In genomic region chr12:112182499-112182898, GRCh38 we compare ENCODE assay signal across 10 cellular contexts. TPM values are rescaled to one million over a fixed set of nuclear protein-coding genes. Genes with fewer than 3 reads are reported as not detected.
DNase-seq lines count a peak whose midpoint lies in the region; ATAC-seq and TF ChIP-seq lines count a peak whose summit lies in the region.
"Had no signal": no experiment of that assay in that cellular context is flagged by ENCODE, and none has a peak within 500 bp of the region (broad histone marks: within the 10 kb centered on the region; RNA-seq: fewer than 3 reads in every experiment).

No MANE protein-coding gene starts in this region.

- no peak overlapping the region; the same call in 1 of the 2 replicates for H3K23ac ChIP-seq in IMR-90 (ENCODE audit: low read depth, low read length)

- peaks cover 18% of the 10 kb centered on the region for H3K36me3 Mint-ChIP-seq in activated naive CD8-positive, alpha-beta T cell treated with anti-CD3 and anti-CD28 coated beads, Interleukin-2, amount 50 U/mL, for 24 hours (ENCODE audit: low read depth)

- H3K9me3 Mint-ChIP-seq in activated naive CD8-positive, alpha-beta T cell treated with anti-CD3 and anti-CD28 coated beads, Interleukin-2, amount 50 U/mL, for 24 hours: no peaks in the 10 kb centered on the region

- no peak for TF ChIP-seq RAD21 in IMR-90 (IDR thresholded peaks at IDR 0.05; ENCODE audit: low read length)

- peak; percentile 53 for ATAC-seq in IMR-90 (ENCODE audit: low read depth)
- ATAC-seq in activated naive CD8-positive, alpha-beta T cell treated with anti-CD3 and anti-CD28 coated beads, Interleukin-2, amount 50 U/mL, for 24 hours: peak; percentile 39
- ATAC-seq in HG03460 (IDR thresholded peaks at IDR 0.05; ENCODE audit: unreplicated experiment): no peak
- ATAC-seq in GM18873 (IDR thresholded peaks at IDR 0.05; ENCODE audit: low FRiP score, unreplicated experiment): no peak

- peaks cover 25% of the 10 kb centered on the region for H3K4me1 Mint-ChIP-seq in activated naive CD8-positive, alpha-beta T cell treated with anti-CD3 and anti-CD28 coated beads, Interleukin-2, amount 50 U/mL, for 24 hours

- no peak overlapping the region for H2AK9ac ChIP-seq in IMR-90 (replicated peaks; ENCODE audit: low read depth, low read length, poor library complexity)

- DNase-seq in IMR-90 (peak; percentile 63), hippocampal formation (lab: John Stamatoyannopoulos, UW) (peak; percentile 95 to 98), smooth muscle cell (lab: John Stamatoyannopoulos, UW; ENCODE audit: unreplicated experiment) (no peak), Peyer's patch (no peak)
- DNase-seq in activated naive CD8-positive, alpha-beta T cell treated with anti-CD3 and anti-CD28 coated beads, Interleukin-2, amount 50 U/mL, for 24 hours: peak; percentile 14
- DNase-seq: amniotic stem cell, NCI-H1048 had no signal

- peak overlapping the region; percentile 29 for H2BK5ac ChIP-seq in IMR-90 (ENCODE audit: low read depth, low read length, poor library complexity, severe bottlenecking)

- peak overlapping the region; percentile 55; the same call in 1 of the 2 replicates for H3K27ac ChIP-seq in IMR-90 (ENCODE audit: insufficient read depth, low read length)
- peak overlapping the region; percentile 60 for H3K27ac ChIP-seq in smooth muscle cell (ENCODE audit: low read depth)
- H3K27ac ChIP-seq in Peyer's patch: no peak overlapping the region
- H3K27ac ChIP-seq: parathyroid adenoma had no signal

- H4K5ac ChIP-seq in IMR-90 (ENCODE audit: low read depth, low read length): no peak overlapping the region

- TF ChIP-seq POLR2A in IMR-90 (IDR thresholded peaks at IDR 0.05; ENCODE audit: low read depth, low read length) (no peak), Peyer's patch (IDR thresholded peaks at IDR 0.05) (no peak)

- CTCF ChIA-PET in IMR-90 (lab: Yijun Ruan, JAX): interaction anchor here (1.1 kb wide), 1 partner anchor 10 kb away, joined by 3 read pairs; no protein-coding TSS in a partner anchor

- H3K4me2 ChIP-seq in IMR-90 (ENCODE audit: low read depth, low read length) (peak overlapping the region; percentile 31; the same call in 1 of the 2 replicates), smooth muscle cell (peak overlapping the region; percentile 51)

- H3K27me3 ChIP-seq in IMR-90 (ENCODE audit: control insufficient read depth, insufficient read depth, low read length): no peaks in the 10 kb centered on the region
- no peaks in the 10 kb centered on the region for H3K27me3 ChIP-seq in smooth muscle cell (ENCODE audit: low read depth)
- no peaks in the 10 kb centered on the region for H3K27me3 ChIP-seq in Peyer's patch

- dilution Hi-C loops in IMR-90 (cut with HindIII; ENCODE audit: low sequenced_read_pairs, unreplicated experiment): no loop called here

- no peak overlapping the region for H3K4ac ChIP-seq in IMR-90 (ENCODE audit: low read depth, low read length)

- no TSS peak for BruUV-seq in IMR-90 (replicated peaks; lab: Mats Ljungman, UMichigan)

- H2BK120ac ChIP-seq in IMR-90 (ENCODE audit: low read depth, low read length): no peak overlapping the region

- no peak overlapping the region for H2AFZ ChIP-seq in IMR-90 (replicated peaks; ENCODE audit: low read length, poor library complexity)
- H2AFZ ChIP-seq in smooth muscle cell (ENCODE audit: low read depth): no peak overlapping the region
- H2AFZ ChIP-seq: parathyroid adenoma had no signal

- no peak overlapping the region for H3K4me3 ChIP-seq in IMR-90 (ENCODE audit: insufficient read depth, low read depth, low read length)
- H3K4me3 ChIP-seq in smooth muscle cell: no peak overlapping the region
- no peak overlapping the region for H3K4me3 ChIP-seq in Peyer's patch

- WGBS in IMR-90 (ENCODE audit: extremely low coverage in 2 of 2, insufficient read length in 1 of 2), 2 experiments: no CpG with 5 or more reads among the region's 7 CpGs
- 70% methylated on average over 7 of the region's 7 CpGs for WGBS in smooth muscle cell (ENCODE audit: low lambda C conversion rate)

- no peak overlapping the region for H3K18ac ChIP-seq in IMR-90 (ENCODE audit: low read depth, low read length)

- H3K9me1 ChIP-seq in IMR-90 (ENCODE audit: insufficient read depth, low read length): no peaks in the 10 kb centered on the region; the same call in 1 of the 2 replicates

- H2AK5ac ChIP-seq in IMR-90 (ENCODE audit: low read depth, low read length): no peak overlapping the region

- H2BK20ac ChIP-seq in IMR-90 (ENCODE audit: low read depth, low read length): no peak overlapping the region

- no peak overlapping the region for H3K56ac ChIP-seq in IMR-90 (ENCODE audit: extremely low read depth, insufficient read depth, low read length)

- H3K27me3 Mint-ChIP-seq in activated naive CD8-positive, alpha-beta T cell treated with anti-CD3 and anti-CD28 coated beads, Interleukin-2, amount 50 U/mL, for 24 hours: no peaks in the 10 kb centered on the region

- H4K20me1 ChIP-seq in IMR-90 (ENCODE audit: insufficient read depth, low read length) (peaks cover 8% of the 10 kb centered on the region; the same call in 1 of the 2 replicates), smooth muscle cell (ENCODE audit: low read depth) (peaks cover 6% of the 10 kb centered on the region)

- no peak for TF ChIP-seq CTCF in IMR-90 (conservative IDR thresholded peaks at IDR 0.05; ENCODE audit: low read depth, low read length)
- no peak for TF ChIP-seq CTCF in smooth muscle cell (IDR thresholded peaks at IDR 0.05; ENCODE audit: borderline replicate concordance, insufficient read depth, poor library complexity, severe bottlenecking)
- no peak for TF ChIP-seq CTCF in Peyer's patch (IDR thresholded peaks at IDR 0.05)

- H3K4me1 ChIP-seq in IMR-90 (ENCODE audit: control insufficient read depth, insufficient read depth, low read length): peaks cover 10% of the 10 kb centered on the region
- no peaks in the 10 kb centered on the region for H3K4me1 ChIP-seq in smooth muscle cell (ENCODE audit: low read depth)
- no peaks in the 10 kb centered on the region for H3K4me1 ChIP-seq in Peyer's patch
- H3K4me1 ChIP-seq: parathyroid adenoma had no signal

- in situ Hi-C loops in IMR-90 (cut with MboI; ENCODE audit: low sequenced_read_pairs): no loop called here

- no peak overlapping the region for H3K14ac ChIP-seq in IMR-90 (replicated peaks; ENCODE audit: low read depth, low read length)

- H3K27ac Mint-ChIP-seq in activated naive CD8-positive, alpha-beta T cell treated with anti-CD3 and anti-CD28 coated beads, Interleukin-2, amount 50 U/mL, for 24 hours: peak overlapping the region; percentile 79

- H4K91ac ChIP-seq in IMR-90 (ENCODE audit: insufficient read depth, low read depth, low read length): no peak overlapping the region

- H4K8ac ChIP-seq in IMR-90 (ENCODE audit: low read depth in 2 of 2, low read length in 2 of 2): no peak overlapping the region

- H3K9me3 ChIP-seq in IMR-90 (ENCODE audit: control insufficient read depth, insufficient read depth, low read length) (no peaks in the 10 kb centered on the region), smooth muscle cell (replicated peaks; ENCODE audit: low read depth) (no peaks in the 10 kb centered on the region), Peyer's patch (no peaks in the 10 kb centered on the region)

- intact Hi-C loops in IMR-90 (cut with micrococcal nuclease): no loop called here

- H3K79me1 ChIP-seq in IMR-90 (ENCODE audit: low read depth in 1 of 2, low read length in 2 of 2): peaks cover 0 to 7% of the 10 kb centered on the region in 2 experiments; a peak in 1 of 4 replicates

- no peak overlapping the region for H3K4me3 Mint-ChIP-seq in activated naive CD8-positive, alpha-beta T cell treated with anti-CD3 and anti-CD28 coated beads, Interleukin-2, amount 50 U/mL, for 24 hours

- H3K36me3 ChIP-seq in IMR-90 (ENCODE audit: control insufficient read depth, insufficient read depth, low read length): peaks cover 32% of the 10 kb centered on the region
- H3K36me3 ChIP-seq in smooth muscle cell (ENCODE audit: low read depth): no peaks in the 10 kb centered on the region
- peaks cover 0 to 79% (median 0%) of the 10 kb centered on the region in 3 donors for H3K36me3 ChIP-seq in Peyer's patch

- H3K9ac ChIP-seq in IMR-90 (ENCODE audit: low read depth, low read length) (no peak overlapping the region), smooth muscle cell (ENCODE audit: low read depth) (no peak overlapping the region)
- H3K9ac ChIP-seq: parathyroid adenoma had no signal

- POLR2A ChIA-PET in IMR-90 (lab: Charles Lee; ENCODE audit: unreplicated experiment): interaction anchor here (0.7 kb wide), 1 partner anchor 46 kb away, joined by 4 read pairs; no protein-coding TSS in a partner anchor

- H3K79me2 ChIP-seq in smooth muscle cell (ENCODE audit: low read depth): no peaks in the 10 kb centered on the region
- H3K79me2 ChIP-seq: parathyroid adenoma had no signal

- no peaks in the 10 kb centered on the region for H3F3A ChIP-seq in smooth muscle cell (ENCODE audit: low read depth)

- H2BK15ac ChIP-seq in IMR-90 (ENCODE audit: low read depth, low read length): no peak overlapping the region

TF ChIP-seq in IMR-90, 13 proteins besides CTCF, POLR2A, EP300 and RAD21:
- TF ChIP-seq CEBPB (IDR thresholded peaks at IDR 0.05; ENCODE audit: low read depth, low read length) (peak; percentile 55), USF2 (IDR thresholded peaks at IDR 0.05; ENCODE audit: low read depth, low read length) (no peak)

RNA-seq across cellular contexts. Expression of gene TRAFD1, which starts 57.1 kb away (rescaled TPM):
- 69.7 and 70.4 TPM in 2 replicates for total RNA-seq in IMR-90 (2012; rRNA removed)
- 34.7 and 41.3 TPM in 2 replicates for polyA plus RNA-seq in IMR-90 (2012; rRNA removed)
- polyA plus RNA-seq in IMR-90 (2012; cell fraction: cytosol; rRNA removed): 20.0 and 24.0 TPM in 2 replicates
- 16.7 and 36.6 TPM in 2 replicates for polyA plus RNA-seq in IMR-90 (2012; cell fraction: nucleus; rRNA removed; ENCODE audit: low replicate concordance)
- total RNA-seq in smooth muscle cell: 21.7 and 30.2 TPM in 2 replicates
- 40.7 and 44.8 TPM in 2 replicates for polyA plus RNA-seq in smooth muscle cell
- 10 to 100 TPM; 19.4 to 95.7 (median 30.5) TPM for total RNA-seq in Peyer's patch

Comparison
In these comparisons a context has a peak if more than half of its experiments do, and no peak if none do; other contexts are left out.
1. ATAC-seq: peak in IMR-90 (single experiment) and activated naive CD8-positive, alpha-beta T cell treated with anti-CD3 and anti-CD28 coated beads, Interleukin-2, amount 50 U/mL, for 24 hours (single experiment); none in HG03460 (single experiment) and GM18873 (single experiment).
2. DNase-seq: peak in IMR-90 (single experiment), activated naive CD8-positive, alpha-beta T cell treated with anti-CD3 and anti-CD28 coated beads, Interleukin-2, amount 50 U/mL, for 24 hours (single experiment) and hippocampal formation (2 of 2); none in smooth muscle cell (single experiment) and Peyer's patch (0 of 3).
3. H3K27ac ChIP-seq: peak in IMR-90 (single experiment) and smooth muscle cell (single experiment); none in Peyer's patch (0 of 4).